In the genomic region with DNA sequence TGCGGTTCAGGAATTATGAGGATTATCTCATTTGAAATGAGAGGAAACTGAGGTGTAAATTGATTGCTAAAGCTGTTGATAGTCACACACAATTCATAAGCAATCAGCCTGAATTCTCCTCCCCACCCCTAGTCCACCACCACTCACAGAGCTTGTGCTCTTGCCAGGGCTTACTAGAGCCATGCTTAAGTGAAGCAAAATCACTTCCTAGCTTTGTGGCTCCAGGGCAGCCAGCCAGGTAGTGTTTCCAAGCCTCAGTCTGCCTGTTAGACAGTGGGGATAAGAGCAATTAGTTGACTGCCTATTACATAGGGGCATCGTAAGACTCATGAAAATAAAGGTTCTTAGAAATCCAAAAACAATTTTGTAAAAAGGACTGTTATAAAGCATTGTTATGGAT, we compare ENCODE assay signal across 20 cellular contexts.
"Had no signal": no experiment of that assay in that cellular context is flagged by ENCODE, and none has a peak within 500 bp of the region (broad histone marks: within the 10 kb centered on the region; RNA-seq: fewer than 3 reads in every experiment).

No MANE protein-coding gene starts in this region.

- DNase-seq: MV-4-11, NCI-H1048, NCI-H1105, NCI-H1417, NCI-H1436 treated with DMSO at 0.1 percent for 48 hours, NCI-H1694, NCI-H187 treated with DMSO at 0.1 percent for 48 hours, NCI-H2081 treated with DMSO at 0.1 percent for 48 hours, NCI-H2171, NCI-H226, NCI-H510A, NCI-H524 treated with DMSO at 0.1 percent for 48 hours, NCI-H69, NCI-H774, SIG-M5 had no signal

- H3K27me3 ChIP-seq: SJSA1 had no signal

- ATAC-seq: K562, Panc1 had no signal

- H3K9me3 ChIP-seq: SJSA1 had no signal

- H3K27ac ChIP-seq: RWPE1, SJSA1, SK-N-MC had no signal

- H3K4me3 ChIP-seq: K562, SJSA1, SK-N-MC had no signal
